8 cellular contexts compared by ENCODE assay signal in the genomic region with DNA sequence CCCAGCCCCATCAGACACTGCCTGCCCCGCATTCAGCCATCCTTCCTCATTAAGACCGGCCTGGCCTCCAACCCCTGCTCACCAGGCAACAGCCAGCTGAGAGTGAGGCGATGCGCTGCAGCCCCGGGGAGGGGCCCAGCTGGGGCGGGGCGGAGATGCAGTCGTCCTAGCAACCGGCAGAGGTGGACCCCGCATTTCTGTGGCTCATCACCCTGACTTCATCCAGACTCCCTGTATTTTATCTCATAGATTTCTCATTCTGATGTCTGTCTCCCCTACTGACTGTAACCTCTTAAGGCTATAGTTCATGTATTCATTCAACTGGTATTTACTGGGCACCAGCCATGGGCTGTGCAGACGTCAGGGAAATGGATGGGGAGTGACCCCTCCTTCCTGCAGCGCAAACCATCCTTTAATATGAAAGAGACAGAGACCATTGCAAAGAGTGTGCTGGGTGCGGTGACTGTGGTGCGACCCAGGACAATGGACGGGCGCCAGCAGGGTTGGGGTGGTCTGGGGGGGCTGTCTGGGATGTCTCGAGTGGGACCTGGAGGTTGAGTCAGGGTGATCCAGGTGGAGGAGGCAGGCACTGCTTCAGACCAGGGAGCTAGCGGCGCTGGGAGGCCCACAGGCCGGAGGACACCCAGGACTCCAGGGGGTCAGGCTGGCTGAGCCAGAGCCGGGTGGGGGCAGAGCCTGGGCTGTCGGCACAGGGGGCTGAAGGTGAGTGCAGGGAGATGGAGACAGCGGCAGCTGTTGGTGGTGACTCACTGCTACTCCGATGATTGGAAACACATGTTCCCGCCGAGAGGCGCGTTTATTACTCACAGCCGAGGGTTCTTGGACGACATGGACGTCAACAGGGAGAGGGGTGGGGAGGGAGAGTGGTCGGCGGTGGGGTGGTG. TPM values are rescaled to one million over a fixed set of nuclear protein-coding genes. Genes with fewer than 3 reads are reported as not detected.
A peak's percentile ranks its signal among the peaks of the same experiment; 100 is the strongest.
DNase-seq lines count a peak whose midpoint lies in the region; ATAC-seq and TF ChIP-seq lines count a peak whose summit lies in the region.

No MANE protein-coding gene starts in this region.

- 0 out of 2 replicates have a peak overlapping the region, but pooled peaks have one; percentile 80 for H3K27ac ChIP-seq in BLaER1
- no peak overlapping the region for H3K27ac ChIP-seq in PC-3 (ENCODE audit: low read length)
- H3K27ac ChIP-seq in esophagus squamous epithelium = peak overlapping the region; percentile 69 to 91 (median 90)

- H3K4me3 ChIP-seq in BLaER1 (no peak overlapping the region), PC-3 (ENCODE audit: low read length) (no peak overlapping the region), esophagus squamous epithelium (no peak overlapping the region)

- H3K9ac ChIP-seq in BLaER1 (peak overlapping the region; percentile 43; the same call in 1 of the 2 replicates), PC-3 (ENCODE audit: low read length) (no peak overlapping the region)

- H3K79me2 ChIP-seq in PC-3 (ENCODE audit: low read length) = no peaks in the 10 kb centered on the region

- H3K36me3 ChIP-seq in BLaER1 (no peaks in the 10 kb centered on the region), PC-3 (ENCODE audit: low read depth, low read length) (no peaks in the 10 kb centered on the region), esophagus squamous epithelium (no peaks in the 10 kb centered on the region)

- H3K9me2 ChIP-seq in PC-3 (replicated peaks; ENCODE audit: low read length) = no peaks in the 10 kb centered on the region

- TF ChIP-seq CTCF in PC-3 (conservative IDR thresholded peaks at IDR 0.05; ENCODE audit: low read depth, low read length) (no peak), esophagus squamous epithelium (IDR thresholded peaks at IDR 0.05) (no peak)

- ATAC-seq in PC-3 = no peak
- no peak for ATAC-seq in HG02970 (IDR thresholded peaks at IDR 0.05; ENCODE audit: low FRiP score, unreplicated experiment)
- ATAC-seq in HG03095 (IDR thresholded peaks at IDR 0.05; ENCODE audit: unreplicated experiment) = no peak

- POLR2A ChIA-PET in PC-3 (lab: Charles Lee; ENCODE audit: unreplicated experiment) = no interaction called here

- H3K4me1 ChIP-seq in BLaER1 (peaks cover 55% of the 10 kb centered on the region), PC-3 (ENCODE audit: insufficient read depth, low read length) (peaks cover 42% of the 10 kb centered on the region), esophagus squamous epithelium (peaks cover 15 to 36% (median 32%) of the 10 kb centered on the region in 3 donors)

- H3K4me2 ChIP-seq in BLaER1 = peak overlapping the region; percentile 93
- no peak overlapping the region for H3K4me2 ChIP-seq in PC-3 (ENCODE audit: low read length)

- BruUV-seq in PC-3 (replicated peaks; lab: Mats Ljungman, UMichigan) = no TSS peak

- no peaks in the 10 kb centered on the region for H3K27me3 ChIP-seq in BLaER1
- no peaks in the 10 kb centered on the region for H3K27me3 ChIP-seq in PC-3 (ENCODE audit: low read length)
- H3K27me3 ChIP-seq in esophagus squamous epithelium = peaks cover 0 to 3% (median 0%) of the 10 kb centered on the region in 4 donors

- intact Hi-C loops in PC-3 (cut with micrococcal nuclease) = no loop called here
- intact Hi-C loops in esophagus squamous epithelium (cut with DNase I) = no loop called here
- intact Hi-C loops in posterior vena cava (cut with DNase I) = no loop called here

- H4K20me1 ChIP-seq in BLaER1 = no peaks in the 10 kb centered on the region
- H4K20me1 ChIP-seq in PC-3 (ENCODE audit: low read length) = no peaks in the 10 kb centered on the region

- WGBS in esophagus squamous epithelium, 2 donors = 63 to 70% methylated on average over 11 to 23 of the region's 33 CpGs

- no peak overlapping the region; the same call in 1 of the 2 replicates for H2AFZ ChIP-seq in PC-3 (ENCODE audit: low read length)

- H3F3A ChIP-seq in PC-3 (ENCODE audit: low read length, unreplicated experiment) = no peaks in the 10 kb centered on the region

- CTCF ChIA-PET in PC-3 (lab: Charles Lee) = interaction anchor here (0.7 kb wide), 1 partner anchor 42 kb away, joined by 8 read pairs; no protein-coding TSS in a partner anchor

- DNase-seq in PC-3 = peak; percentile 52
- DNase-seq in esophagus squamous epithelium (lab: John Stamatoyannopoulos, UW) = no peak
- peak; percentile 92 for DNase-seq in posterior vena cava (ENCODE audit: low spot score)
- DNase-seq in mesenteric fat pad (ENCODE audit: low spot score) = no peak
- no peak for DNase-seq in DMS79 treated with DMSO at 0.1 percent for 48 hours (lab: John Stamatoyannopoulos, UW)

- H3K9me3 ChIP-seq in BLaER1 = no peaks in the 10 kb centered on the region
- H3K9me3 ChIP-seq in PC-3 (ENCODE audit: low read length) = no peaks in the 10 kb centered on the region
- H3K9me3 ChIP-seq in esophagus squamous epithelium = no peaks in the 10 kb centered on the region

- TF ChIP-seq POLR2A in esophagus squamous epithelium (IDR thresholded peaks at IDR 0.05) = no peak

RNA-seq across cellular contexts. Expression of a gene that starts 10.5 kb away (rescaled TPM):
- total RNA-seq in PC-3 (2014; rRNA removed) (60.1 and 62.5 TPM in 2 replicates), esophagus squamous epithelium (100 to 1,000 TPM in 1 of 4 donors, 10 to 100 TPM in 2, 1 to 10 TPM in 1; 6.1 to 154 (median 28.2) TPM), posterior vena cava (100 to 1,000 TPM; 484 to 701 TPM), mesenteric fat pad (351 TPM)

RNA-seq across cellular contexts. Expression of a gene that starts 32.7 kb away (rescaled TPM):
- total RNA-seq in PC-3 (2014; rRNA removed) = 1.8 and 2.4 TPM in 2 replicates
- 1 to 10 TPM in 2 of 4 donors, under 1 TPM in 2; 0.42 to 6.9 (median 1.1) TPM for total RNA-seq in esophagus squamous epithelium
- 1 to 10 TPM; 4.1 to 4.9 TPM for total RNA-seq in posterior vena cava
- total RNA-seq in mesenteric fat pad = 6.5 TPM

RNA-seq across cellular contexts. Expression of a gene that starts 44.1 kb away (rescaled TPM):
- total RNA-seq in PC-3 (2014; rRNA removed) (72.4 and 121 TPM in 2 replicates), esophagus squamous epithelium (100 to 1,000 TPM; 172 to 414 (median 262) TPM), posterior vena cava (100 to 1,000 TPM; 103 to 163 TPM), mesenteric fat pad (417 TPM)

Comparison
In these comparisons a context has a peak if more than half of its experiments do, and no peak if none do; other contexts are left out.
1. DNase-seq: peak in PC-3 (single experiment) and posterior vena cava (single experiment); none in esophagus squamous epithelium (single experiment), mesenteric fat pad (single experiment) and DMS79 treated with DMSO at 0.1 percent for 48 hours (single experiment).